Comparison of ENCODE assay signal across 8 cellular contexts in genomic region chr5:132293992-132294727, GRCh38. TPM values are rescaled to one million over a fixed set of nuclear protein-coding genes. Genes with fewer than 3 reads are reported as not detected.
A peak's percentile ranks its signal among the peaks of the same experiment; 100 is the strongest.
DNase-seq lines count a peak whose midpoint lies in the region; ATAC-seq, FAIRE-seq and TF ChIP-seq lines count a peak whose summit lies in the region.

TSS of gene SLC22A4 (plus strand) at chr5:132294394. CDS start at chr5:132294617, 223 bp downstream.

- H3K27ac ChIP-seq in ACC112 (ENCODE audit: low read depth, low read length) (peak within 1 kb of the TSS; percentile 95), kidney (ENCODE audit: low read depth in 2 of 2, low read length in 2 of 2) (peak within 1 kb of the TSS; percentile 97 to 98)

- H3K9ac ChIP-seq in kidney (ENCODE audit: low read length in 2 of 2): peak within 1 kb of the TSS; percentile 52 to 82

- no peaks in the 10 kb centered on the region for H3K27me3 ChIP-seq in ACC112 (ENCODE audit: insufficient read depth, low read length)

- H3K4me3 ChIP-seq in ACC112 (ENCODE audit: low read depth, low read length) (peak within 1 kb of the TSS; percentile 75), kidney (ENCODE audit: low read length in 2 of 2) (peak within 1 kb of the TSS; percentile 69 to 71)

- intact Hi-C loops in kidney (cut with DNase I): no loop called here

- H3K9me3 ChIP-seq in kidney (ENCODE audit: control insufficient read depth in 1 of 2, low read length in 2 of 2): no peaks in the 10 kb centered on the region

- H3K36me3 ChIP-seq in ACC112 (ENCODE audit: insufficient read depth, low read length) (no peaks in the 10 kb centered on the region), kidney (ENCODE audit: control insufficient read depth in 1 of 2, insufficient read depth in 2 of 2, low read length in 2 of 2) (no peaks in the 10 kb centered on the region)

- ATAC-seq in GM18867 (IDR thresholded peaks at IDR 0.05; ENCODE audit: unreplicated experiment) (peak; percentile 66), HG03103 (IDR thresholded peaks at IDR 0.05; ENCODE audit: low read depth, unreplicated experiment) (peak; percentile 51)

- peaks cover 30% of the 10 kb centered on the region for H3K4me1 ChIP-seq in ACC112 (ENCODE audit: control insufficient read depth, insufficient read depth, low read length, unreplicated experiment)
- peaks cover 9 to 17% of the 10 kb centered on the region in 2 donors for H3K4me1 ChIP-seq in kidney (ENCODE audit: control insufficient read depth in 1 of 2, insufficient read depth in 1 of 2, low read depth in 1 of 2, low read length in 2 of 2)

- peak within 1 kb of the TSS; percentile 43 for H2AFZ ChIP-seq in ACC112 (ENCODE audit: low read length, unreplicated experiment)

- H3K79me2 ChIP-seq in ACC112 (ENCODE audit: control insufficient read depth, insufficient read depth, low read length, unreplicated experiment): peaks cover 34% of the 10 kb centered on the region

- no peak for TF ChIP-seq CTCF in kidney (IDR thresholded peaks at IDR 0.05; ENCODE audit: borderline replicate concordance, extremely low read depth, insufficient read depth)

- FAIRE-seq in kidney (lab: Jason Lieb, UNC): no peak

- peak; percentile 94 for DNase-seq in NCI-H2227 (lab: John Stamatoyannopoulos, UW; ENCODE audit: unreplicated experiment)
- peak; percentile 20 to 48 (median 31) for DNase-seq in activated CD4-positive, CD25-positive, alpha-beta regulatory T cell (lab: John Stamatoyannopoulos, UW)
- peak; percentile 87 for DNase-seq in cerebellar cortex (ENCODE audit: low spot score)
- DNase-seq in kidney: peak; percentile 98
- DNase-seq in stimulated activated CD4-positive, alpha-beta T cell treated with anti-CD3 and anti-CD28 coated beads, Interleukin-15, amount 100 ng/mL, for 1 hour (ENCODE audit: low read depth in 1 of 2, low spot score in 1 of 2): peak; percentile 32 to 75

RNA-seq across cellular contexts. Expression of gene SLC22A4, which starts in this region (rescaled TPM):
- 2.4 TPM for total RNA-seq in kidney
- polyA plus RNA-seq in kidney (ENCODE audit: insufficient read depth, low read depth, low replicate concordance): 7.6 TPM

Comparison
In these comparisons a context has a peak if more than half of its experiments do, and no peak if none do; other contexts are left out.
1. Peak in every context shown above with its lines: DNase-seq, ATAC-seq, H3K4me3 ChIP-seq and H3K27ac ChIP-seq.
2. DNase-seq: peak in every context shown above with its lines; median percentile 98 in kidney; 94 in NCI-H2227; 87 in cerebellar cortex; 54 in stimulated activated CD4-positive, alpha-beta T cell treated with anti-CD3 and anti-CD28 coated beads, Interleukin-15, amount 100 ng/mL, for 1 hour; 31 in activated CD4-positive, CD25-positive, alpha-beta regulatory T cell.